Comparison of ENCODE assay signal across 8 cellular contexts in genomic region chr1:17569200-17570139, GRCh38.
DNase-seq lines count a peak whose midpoint lies in the region; ATAC-seq and TF ChIP-seq lines count a peak whose summit lies in the region.

No MANE protein-coding gene starts in this region.

- DNase-seq in NOMO-1 (lab: John Stamatoyannopoulos, UW; ENCODE audit: unreplicated experiment in 2 of 2) (peak; percentile 41 to 53), NOMO-1 treated with dmso at 0.1 percent for 144 hours (lab: John Stamatoyannopoulos, UW; ENCODE audit: unreplicated experiment) (no peak), epithelial cell of esophagus (ENCODE audit: low read depth) (peak; percentile 36), middle frontal gyrus (ENCODE audit: extremely low spot score, low spot score) (peak; percentile 31), NCI-H82 treated with DMSO at 0.1 percent for 48 hours (lab: John Stamatoyannopoulos, UW; ENCODE audit: unreplicated experiment) (no peak), COR-L47 (lab: John Stamatoyannopoulos, UW) (no peak)

- TF ChIP-seq CTCF in epithelial cell of esophagus (IDR thresholded peaks at IDR 0.05; ENCODE audit: insufficient read depth, low read depth, low read length, missing control alignments) = no peak

- no peak overlapping the region for H3K4me3 ChIP-seq in epithelial cell of esophagus (ENCODE audit: low read length)

- ATAC-seq in GM21447 (IDR thresholded peaks at IDR 0.05; ENCODE audit: unreplicated experiment) (no peak), GM18873 (IDR thresholded peaks at IDR 0.05; ENCODE audit: low FRiP score, unreplicated experiment) (no peak)

Comparison
In these comparisons a context has a peak if more than half of its experiments do, and no peak if none do; other contexts are left out.
1. DNase-seq: peak in NOMO-1 (2 of 2), epithelial cell of esophagus (single experiment) and middle frontal gyrus (single experiment); none in NOMO-1 treated with dmso at 0.1 percent for 144 hours (single experiment), NCI-H82 treated with DMSO at 0.1 percent for 48 hours (single experiment) and COR-L47 (single experiment).